In genomic region chr9:712643-713042, GRCh38 we compare ENCODE assay signal across 26 cellular contexts.
DNase-seq lines count a peak whose midpoint lies in the region; ATAC-seq and TF ChIP-seq lines count a peak whose summit lies in the region.
"Had no signal": no experiment of that assay in that cellular context is flagged by ENCODE, and none has a peak within 500 bp of the region (broad histone marks: within the 10 kb centered on the region; RNA-seq: fewer than 3 reads in every experiment).

No MANE protein-coding gene starts in this region.

- ATAC-seq in heart left ventricle (no peak), GM18505 (IDR thresholded peaks at IDR 0.05; ENCODE audit: unreplicated experiment) (no peak), HG03432 (IDR thresholded peaks at IDR 0.05; ENCODE audit: unreplicated experiment) (no peak)
- ATAC-seq: activated T-helper 17 cell treated with anti-CD3 and anti-CD28 coated beads, Interleukin-2, amount 50 U/mL, for 72 hours; effector memory CD8-positive, alpha-beta T cell; GM23338; K562; Right ventricle myocardium inferior had no signal

- no peak overlapping the region for H3K9ac ChIP-seq in rectal smooth muscle tissue (ENCODE audit: low read length)

- H3K36me3 ChIP-seq in right atrium auricular region (peaks cover 49% of the 10 kb centered on the region), heart left ventricle (peaks cover 0 to 48% (median 24%) of the 10 kb centered on the region in 9 donors), esophagus squamous epithelium (peaks cover 17 to 57% (median 22%) of the 10 kb centered on the region in 3 donors), rectal smooth muscle tissue (ENCODE audit: control insufficient read depth, insufficient read depth, low read length) (peaks cover 15% of the 10 kb centered on the region), uterus (no peaks in the 10 kb centered on the region)

- H3K27me3 ChIP-seq in right atrium auricular region (no peaks in the 10 kb centered on the region), heart left ventricle (peaks cover 0 to 4% (median 0%) of the 10 kb centered on the region in 9 donors), esophagus squamous epithelium (no peaks in the 10 kb centered on the region), rectal smooth muscle tissue (ENCODE audit: control insufficient read depth, insufficient read depth, low read length) (no peaks in the 10 kb centered on the region), uterus (no peaks in the 10 kb centered on the region)

- H3K4me3 ChIP-seq in right atrium auricular region, result no peak overlapping the region
- no peak overlapping the region for H3K4me3 ChIP-seq in heart left ventricle
- peak overlapping the region in 1 of 4 donors; percentile 43 for H3K4me3 ChIP-seq in esophagus squamous epithelium
- H3K4me3 ChIP-seq in rectal smooth muscle tissue (ENCODE audit: low read length), result peak overlapping the region; percentile 8
- no peak overlapping the region for H3K4me3 ChIP-seq in uterus
- H3K4me3 ChIP-seq: GM23338, K562 had no signal

- DNase-seq in right atrium auricular region (ENCODE audit: low spot score), result no peak
- DNase-seq in heart left ventricle, result no peak
- DNase-seq in esophagus squamous epithelium (lab: John Stamatoyannopoulos, UW), result no peak
- no peak for DNase-seq in uterus
- DNase-seq in UCSD-AML1 (lab: John Stamatoyannopoulos, UW; ENCODE audit: unreplicated experiment), result no peak
- DNase-seq: activated B cell treated with CpG ODN at 0.5 μM for 24 hours; activated CD4-positive, alpha-beta T cell treated with anti-CD3 and anti-CD28 coated beads, Interleukin-2, amount 50 U/mL, for 48 hours; activated CD8-positive, alpha-beta memory T cell treated with anti-CD3 and anti-CD28 coated beads, Interleukin-2, amount 50 U/mL, for 4 hours; activated naive CD8-positive, alpha-beta T cell treated with anti-CD3 and anti-CD28 coated beads for 36 hours; DMS53; effector memory CD8-positive, alpha-beta T cell; kidney glomerular epithelial cell; NCI-H1436; occipital lobe; OCI-M1; retina; stimulated activated CD4-positive, alpha-beta T cell treated with anti-CD3 and anti-CD28 coated beads, Interleukin-4, amount 100 ng/mL, for 24 hours; stimulated activated naive CD4-positive, alpha-beta T cell treated with Interleukin-2 at 50 U/mL for 16 hours; T-helper 9 cell had no signal

- TF ChIP-seq POLR2A in heart left ventricle (IDR thresholded peaks at IDR 0.05) (no peak), esophagus squamous epithelium (IDR thresholded peaks at IDR 0.05) (no peak), uterus (IDR thresholded peaks at IDR 0.05) (no peak), GM18505 (IDR thresholded peaks at IDR 0.05; ENCODE audit: borderline replicate concordance, extremely low read depth, insufficient read depth, insufficient read length) (no peak)

- H3K27ac ChIP-seq in right atrium auricular region, result peak overlapping the region; percentile 60 to 88
- H3K27ac ChIP-seq in heart left ventricle, result peak overlapping the region in 5 of 12 donors; percentile 20 to 77 (median 21)
- peak overlapping the region in 3 of 4 donors; percentile 34 to 78 (median 67) for H3K27ac ChIP-seq in esophagus squamous epithelium
- peak overlapping the region; percentile 66 for H3K27ac ChIP-seq in rectal smooth muscle tissue (ENCODE audit: low read depth, low read length)
- H3K27ac ChIP-seq in uterus, result peak overlapping the region; percentile 62 to 93

- H3K4me1 ChIP-seq in right atrium auricular region (peaks cover 0 to 75% of the 10 kb centered on the region in 2 donors), heart left ventricle (peaks cover 3 to 77% (median 51%) of the 10 kb centered on the region in 12 donors), esophagus squamous epithelium (peaks cover 16 to 97% (median 45%) of the 10 kb centered on the region in 3 donors), rectal smooth muscle tissue (ENCODE audit: control insufficient read depth, insufficient read depth, low read length) (peaks cover 47% of the 10 kb centered on the region), uterus (peaks cover 5 to 8% of the 10 kb centered on the region in 2 donors)

- H3K9me3 ChIP-seq in right atrium auricular region (no peaks in the 10 kb centered on the region), heart left ventricle (no peaks in the 10 kb centered on the region), esophagus squamous epithelium (no peaks in the 10 kb centered on the region), uterus (no peaks in the 10 kb centered on the region)

- 84 to 96% (median 91%) methylated on average over 16 of the region's 16 CpGs for WGBS in heart left ventricle, 4 donors
- 90 to 98% methylated on average over 9 to 14 of the region's 16 CpGs for WGBS in esophagus squamous epithelium, 2 donors

- no peak for TF ChIP-seq CTCF in right atrium auricular region (IDR thresholded peaks at IDR 0.05)
- TF ChIP-seq CTCF in heart left ventricle (IDR thresholded peaks at IDR 0.05), result no peak
- no peak for TF ChIP-seq CTCF in esophagus squamous epithelium (IDR thresholded peaks at IDR 0.05)
- no peak for TF ChIP-seq CTCF in uterus (IDR thresholded peaks at IDR 0.05)

- intact Hi-C loops in heart left ventricle (cut with DNase I) (no loop called here), esophagus squamous epithelium (cut with DNase I) (no loop called here), uterus (cut with DNase I; ENCODE audit: low total_unique reads) (no loop called here)
